In genomic region chr20:25629816-25630499, GRCh38 we compare ENCODE assay signal across 28 cellular contexts.
"Had no signal": no experiment of that assay in that cellular context is flagged by ENCODE, and none has a peak within 500 bp of the region (broad histone marks: within the 10 kb centered on the region; RNA-seq: fewer than 3 reads in every experiment).

No MANE protein-coding gene starts in this region.

- H3K9me3 Mint-ChIP-seq: activated B cell treated with CpG ODN at 0.5 μM for 24 hours had no signal

- H3K27ac Mint-ChIP-seq: activated B cell treated with CpG ODN at 0.5 μM for 24 hours; activated CD4-positive, alpha-beta T cell treated with anti-CD3 and anti-CD28 coated beads for 36 hours; activated naive CD4-positive, alpha-beta T cell treated with anti-CD3 and anti-CD28 coated beads, Interleukin-2, amount 10 ng/mL, durations not matched to agents 7 days and 5 days; activated naive CD8-positive, alpha-beta T cell treated with anti-CD3 and anti-CD28 coated beads, Interleukin-2, amount 10 ng/mL, durations not matched to agents 7 days and 5 days; T-cell had no signal

- H3K27me3 Mint-ChIP-seq: activated B cell treated with CpG ODN at 0.5 μM for 24 hours; activated CD4-positive, alpha-beta T cell treated with anti-CD3 and anti-CD28 coated beads for 36 hours; activated naive CD4-positive, alpha-beta T cell treated with anti-CD3 and anti-CD28 coated beads, Interleukin-2, amount 10 ng/mL, durations not matched to agents 7 days and 5 days; activated naive CD8-positive, alpha-beta T cell treated with anti-CD3 and anti-CD28 coated beads, Interleukin-2, amount 10 ng/mL, durations not matched to agents 7 days and 5 days; T-cell had no signal

- ATAC-seq: activated CD4-positive, alpha-beta T cell treated with anti-CD3 and anti-CD28 coated beads for 36 hours; activated T-cell treated with anti-CD3 and anti-CD28 coated beads, Interleukin-2, amount 50 U/mL, for 4 hours; Panc1; Right ventricle myocardium inferior; T-cell had no signal

- DNase-seq: activated B cell treated with CpG ODN at 0.5 μM for 24 hours; activated CD4-positive, alpha-beta T cell treated with anti-CD3 and anti-CD28 coated beads for 36 hours; activated CD4-positive, alpha-beta T cell treated with anti-CD3 and anti-CD28 coated beads, Interleukin-2, amount 50 U/mL, for 1 hour; activated CD8-positive, alpha-beta memory T cell treated with anti-CD3 and anti-CD28 coated beads for 24 hours; activated gamma-delta T cell treated with Interleukin-2 at 50 U/mL for 16 hours; activated naive CD4-positive, alpha-beta T cell treated with anti-CD3 and anti-CD28 coated beads, Interleukin-2, amount 10 ng/mL, durations not matched to agents 7 days and 5 days; activated naive CD8-positive, alpha-beta T cell treated with anti-CD3 and anti-CD28 coated beads, Interleukin-2, amount 10 ng/mL, durations not matched to agents 7 days and 5 days; activated T-cell treated with anti-CD3 and anti-CD28 coated beads, Interleukin-2, amount 50 U/mL, for 4 hours; brain microvascular endothelial cell; KG1; MG63; MV-4-11; NCI-H1092 treated with DMSO at 0.1 percent for 48 hours; NCI-H1417 treated with DMSO at 0.1 percent for 48 hours; NCI-H1694; NCI-H2029; NCI-H2107; NCI-H2171 treated with DMSO at 0.1 percent for 48 hours; NCI-H345; NCI-H510A treated with DMSO at 0.1 percent for 48 hours; NCI-H69; NK-92 treated with Interleukin-12 subunit alpha and Interleukin-12 subunit beta, amount 100 ng/mL, for 24 hours; OCI-M1; RPMI8226; T-cell; T1000 had no signal

- H3K4me1 Mint-ChIP-seq: activated B cell treated with CpG ODN at 0.5 μM for 24 hours; activated naive CD8-positive, alpha-beta T cell treated with anti-CD3 and anti-CD28 coated beads, Interleukin-2, amount 10 ng/mL, durations not matched to agents 7 days and 5 days had no signal

- H3K4me3 Mint-ChIP-seq: activated B cell treated with CpG ODN at 0.5 μM for 24 hours; activated CD4-positive, alpha-beta T cell treated with anti-CD3 and anti-CD28 coated beads for 36 hours; activated naive CD4-positive, alpha-beta T cell treated with anti-CD3 and anti-CD28 coated beads, Interleukin-2, amount 10 ng/mL, durations not matched to agents 7 days and 5 days; activated naive CD8-positive, alpha-beta T cell treated with anti-CD3 and anti-CD28 coated beads, Interleukin-2, amount 10 ng/mL, durations not matched to agents 7 days and 5 days; activated T-cell treated with anti-CD3 and anti-CD28 coated beads, Interleukin-2, amount 50 U/mL, for 4 hours; T-cell had no signal
